Comparison of ENCODE assay signal across 2 cellular contexts in genomic region chr2:190182071-190182524, GRCh38.
TF ChIP-seq lines count a peak whose summit lies in the region.

No MANE protein-coding gene starts in this region.

TF ChIP-seq in K562, 482 proteins besides CTCF, POLR2A, EP300 and RAD21 (continued from another document and continues in another):
- peak; percentile 69 for TF ChIP-seq RBM25 (IDR thresholded peaks at IDR 0.05; ENCODE audit: low read depth, low read length, severe bottlenecking)
- TF ChIP-seq MLLT1 (IDR thresholded peaks at IDR 0.05), result 0 out of 4 replicates have a peak, but pooled peaks of 1 of the 2 experiments have one; percentile 49
- no peak for TF ChIP-seq FOXP4 (CRISPR knock-in tag; IDR thresholded peaks at IDR 0.05; ENCODE audit: borderline replicate concordance)
- TF ChIP-seq HNRNPL (IDR thresholded peaks at IDR 0.05; ENCODE audit: low read depth, low read length), result no peak
- no peak for TF ChIP-seq PML (IDR thresholded peaks at IDR 0.05; ENCODE audit: low read length)
- no peak for TF ChIP-seq ZNF77 (CRISPR knock-in tag; IDR thresholded peaks at IDR 0.05)
- TF ChIP-seq ELK3 (CRISPR knock-in tag; IDR thresholded peaks at IDR 0.05), result no peak
- TF ChIP-seq ZNF766 (CRISPR knock-in tag; conservative IDR thresholded peaks at IDR 0.05), result no peak
- TF ChIP-seq SREBF1 (IDR thresholded peaks at IDR 0.05; ENCODE audit: borderline replicate concordance, low read depth, low read length), result no peak
- TF ChIP-seq DNMT1 (IDR thresholded peaks at IDR 0.05), result no peak
- TF ChIP-seq CEBPB (tag; IDR thresholded peaks at IDR 0.05), result no peak
- TF ChIP-seq POLR2B (IDR thresholded peaks at IDR 0.05; ENCODE audit: low read depth, partially characterized antibody), result no peak
- TF ChIP-seq TCF3 (CRISPR knock-in tag; IDR thresholded peaks at IDR 0.05), result peak; percentile 58
- no peak for TF ChIP-seq ZNF449 (CRISPR knock-in tag; IDR thresholded peaks at IDR 0.05)
- TF ChIP-seq ZBTB34 (CRISPR knock-in tag; IDR thresholded peaks at IDR 0.05), result no peak
- TF ChIP-seq RBM34 (IDR thresholded peaks at IDR 0.05; ENCODE audit: borderline replicate concordance, insufficient read depth, low read length), result no peak
- no peak for TF ChIP-seq GABPB2 (CRISPR knock-in tag; conservative IDR thresholded peaks at IDR 0.05)
- TF ChIP-seq TBP (optimal IDR thresholded peaks at IDR 0.05; ENCODE audit: low read depth, low read length), result peak; percentile 18
- TF ChIP-seq CTBP1 (IDR thresholded peaks at IDR 0.05; ENCODE audit: borderline replicate concordance), result peak; percentile 65; the same call in 1 of the 2 replicates
- no peak for TF ChIP-seq HMGXB4 (CRISPR knock-in tag; IDR thresholded peaks at IDR 0.05)
- peak; percentile 32; the same call in 1 of the 2 replicates for TF ChIP-seq HDAC2 (IDR thresholded peaks at IDR 0.05)
- no peak for TF ChIP-seq HMG20B (CRISPR knock-in tag; IDR thresholded peaks at IDR 0.05)
- no peak for TF ChIP-seq HNRNPH1 (optimal IDR thresholded peaks at IDR 0.05; ENCODE audit: low read depth, low read length)
- TF ChIP-seq COPS2 (conservative IDR thresholded peaks at IDR 0.05), result no peak

TF ChIP-seq in WTC11, 78 proteins besides CTCF, POLR2A, EP300 and RAD21 (continued from another document):
- TF ChIP-seq TCF7 (CRISPR knock-in tag; IDR thresholded peaks at IDR 0.05; ENCODE audit: low read depth) (no peak), SMAD4 (CRISPR knock-in tag; IDR thresholded peaks at IDR 0.05) (no peak), STAT6 (CRISPR knock-in tag; conservative IDR thresholded peaks at IDR 0.05; ENCODE audit: low read depth) (no peak), ZNF281 (CRISPR knock-in tag; IDR thresholded peaks at IDR 0.05) (no peak), ZNF263 (CRISPR knock-in tag; IDR thresholded peaks at IDR 0.05; ENCODE audit: low read depth) (no peak), FOXP4 (CRISPR knock-in tag; IDR thresholded peaks at IDR 0.05) (no peak), ATF2 (CRISPR knock-in tag; IDR thresholded peaks at IDR 0.05; ENCODE audit: borderline replicate concordance, low read depth) (no peak), ZNF423 (CRISPR knock-in tag; IDR thresholded peaks at IDR 0.05) (no peak), NFATC4 (CRISPR knock-in tag; IDR thresholded peaks at IDR 0.05) (no peak), TEAD4 (CRISPR knock-in tag; IDR thresholded peaks at IDR 0.05) (no peak), NR3C1 (CRISPR knock-in tag; conservative IDR thresholded peaks at IDR 0.05; ENCODE audit: low read depth) (no peak), NFE2L1 (CRISPR knock-in tag; IDR thresholded peaks at IDR 0.05) (no peak), ZNF425 (CRISPR knock-in tag; conservative IDR thresholded peaks at IDR 0.05) (no peak), MLX (CRISPR knock-in tag; IDR thresholded peaks at IDR 0.05) (no peak), SMAD3 (CRISPR knock-in tag; IDR thresholded peaks at IDR 0.05; ENCODE audit: borderline replicate concordance) (no peak), TEAD1 (CRISPR knock-in tag; IDR thresholded peaks at IDR 0.05) (no peak)
